ENCODE assay signal across 23 cellular contexts in the genomic region with DNA sequence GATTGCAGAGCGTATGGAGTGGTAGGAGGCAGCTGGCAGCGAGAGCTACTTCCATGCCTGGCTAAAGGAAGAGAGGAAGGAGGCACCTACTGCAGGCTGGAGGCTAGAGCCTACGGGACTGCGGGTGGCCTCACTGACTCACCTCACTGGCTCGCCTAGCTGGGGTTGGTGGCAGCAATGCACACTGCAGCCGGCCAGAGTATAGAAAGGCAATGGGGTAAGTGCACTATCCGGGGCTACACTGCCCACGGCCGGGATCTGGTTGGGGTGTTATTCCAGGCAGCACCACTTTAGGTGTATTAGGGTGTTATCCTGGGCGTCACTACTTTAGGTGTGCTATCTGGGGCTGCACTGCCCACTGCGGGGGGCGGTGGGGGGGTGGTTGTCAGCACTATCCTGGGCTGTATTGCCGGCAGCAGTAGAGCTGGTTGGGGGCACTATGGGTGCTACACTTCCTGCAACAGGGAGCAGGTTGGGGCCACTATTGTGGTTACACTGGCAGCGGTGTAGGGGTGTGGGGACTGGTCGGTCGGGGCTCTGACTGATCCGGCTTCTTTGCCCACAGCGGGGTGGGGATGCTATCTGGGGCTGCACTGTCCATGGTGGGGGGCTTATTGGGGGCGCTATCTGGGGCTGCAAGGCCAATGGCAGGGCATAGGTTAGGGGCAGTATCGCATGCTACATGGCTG. TPM values are rescaled to one million over a fixed set of nuclear protein-coding genes. Genes with fewer than 3 reads are reported as not detected.
A peak's percentile ranks its signal among the peaks of the same experiment; 100 is the strongest.
DNase-seq lines count a peak whose midpoint lies in the region; ATAC-seq and TF ChIP-seq lines count a peak whose summit lies in the region.
"Had no signal": no experiment of that assay in that cellular context is flagged by ENCODE, and none has a peak within 500 bp of the region (broad histone marks: within the 10 kb centered on the region; RNA-seq: fewer than 3 reads in every experiment).

No MANE protein-coding gene starts in this region.

- no peaks in the 10 kb centered on the region for H3K9me3 Mint-ChIP-seq in Calu3 (ENCODE audit: low read depth, unreplicated experiment)
- H3K9me3 Mint-ChIP-seq in memory B cell, result no peaks in the 10 kb centered on the region
- no peaks in the 10 kb centered on the region for H3K9me3 Mint-ChIP-seq in CD8-positive, alpha-beta T cell
- H3K9me3 Mint-ChIP-seq: T-helper 1 cell treated with Interleukin-12 subunit alpha and Interleukin-12 subunit beta and Interleukin-4 antibody, amounts not matched to agents 30 μg/mL and 1 μg/mL, for 36 hours had no signal

- H3K27me3 ChIP-seq in RWPE2 (ENCODE audit: insufficient read depth, poor library complexity, severe bottlenecking), result no peaks in the 10 kb centered on the region
- H3K27me3 ChIP-seq in spleen (replicated peaks in 1 of 7), result no peaks in the 10 kb centered on the region
- H3K27me3 ChIP-seq in effector memory CD4-positive, alpha-beta T cell (replicated peaks; ENCODE audit: control insufficient read depth, insufficient read depth, low read length, poor library complexity, severe bottlenecking), result no peaks in the 10 kb centered on the region
- no peaks in the 10 kb centered on the region for H3K27me3 ChIP-seq in CD8-positive, alpha-beta T cell (ENCODE audit: insufficient read depth, low read length)
- H3K27me3 ChIP-seq: BLaER1 treated with 17β-estradiol and CSF1 and Interleukin-3, amounts not matched to agents 10 nM and 100 nM; gastroesophageal sphincter had no signal

- TF ChIP-seq POLR2A in spleen (IDR thresholded peaks at IDR 0.05), result no peak

- no TSS peak for BruUV-seq in Calu3 (replicated peaks; lab: Mats Ljungman, UMichigan)

- CTCF ChIA-PET in Calu3 (lab: Charles Lee), result interaction anchor here (0.8 to 1.5 kb wide), 2 partner anchors 12 to 16 kb away, joined by 3 read pairs; no protein-coding TSS in a partner anchor
- CTCF ChIA-PET in CD8-positive, alpha-beta T cell (lab: Charles Lee), result interaction anchor here (0.9 kb wide), 1 partner anchor 19 kb away, joined by 3 read pairs; no protein-coding TSS in a partner anchor

- H3K4me3 Mint-ChIP-seq in Calu3 (ENCODE audit: low read depth, unreplicated experiment) (no peak overlapping the region), memory B cell (peak overlapping the region; percentile 45)
- no peak overlapping the region for H3K4me3 Mint-ChIP-seq in CD8-positive, alpha-beta T cell
- H3K4me3 Mint-ChIP-seq: T-helper 1 cell treated with Interleukin-12 subunit alpha and Interleukin-12 subunit beta and Interleukin-4 antibody, amounts not matched to agents 30 μg/mL and 1 μg/mL, for 36 hours had no signal

- intact Hi-C loops in Calu3 (cut with micrococcal nuclease; ENCODE audit: unreplicated experiment) (no loop called here), spleen (cut with DNase I; ENCODE audit: low total_unique reads) (no loop called here)
- intact Hi-C loops in CD8-positive, alpha-beta T cell (cut with DNase I, micrococcal nuclease), result loop anchor here in 1 of 2 experiments (10.0 kb wide), 1 partner anchor 1284 kb away; no protein-coding TSS in a partner anchor

- H3K27ac ChIP-seq in RWPE2 (ENCODE audit: poor library complexity, severe bottlenecking) (no peak overlapping the region), spleen (no peak overlapping the region)
- no peak overlapping the region for H3K27ac ChIP-seq in effector memory CD4-positive, alpha-beta T cell (ENCODE audit: insufficient read depth, low read length, poor library complexity, severe bottlenecking)
- H3K27ac ChIP-seq in CD8-positive, alpha-beta T cell (ENCODE audit: low read depth, low read length), result no peak overlapping the region
- H3K27ac ChIP-seq: BLaER1 treated with 17β-estradiol and CSF1 and Interleukin-3, amounts not matched to agents 10 nM and 100 nM; coronary artery; epithelial cell of prostate; gastroesophageal sphincter; thoracic aorta had no signal

- H3K4me1 Mint-ChIP-seq in Calu3 (ENCODE audit: low read depth, unreplicated experiment), result no peaks in the 10 kb centered on the region
- peaks cover 2% of the 10 kb centered on the region for H3K4me1 Mint-ChIP-seq in memory B cell
- H3K4me1 Mint-ChIP-seq in CD8-positive, alpha-beta T cell (ENCODE audit: low read depth), result no peaks in the 10 kb centered on the region

- no peak overlapping the region for H3K4me3 ChIP-seq in RWPE2 (ENCODE audit: severe bottlenecking)
- H3K4me3 ChIP-seq in spleen, result no peak overlapping the region
- H3K4me3 ChIP-seq in effector memory CD4-positive, alpha-beta T cell (ENCODE audit: insufficient read depth, low read depth, low read length, poor library complexity, severe bottlenecking), result no peak overlapping the region
- H3K4me3 ChIP-seq in CD8-positive, alpha-beta T cell (ENCODE audit: low read depth, low read length), result no peak overlapping the region
- H3K4me3 ChIP-seq: BLaER1 treated with 17β-estradiol and CSF1 and Interleukin-3, amounts not matched to agents 10 nM and 100 nM; coronary artery; gastroesophageal sphincter; thoracic aorta had no signal

- DNase-seq in Calu3 (peak; percentile 39), HPDE6-E6E7 (ENCODE audit: extremely low spot score) (peak; percentile 34), RWPE2 (ENCODE audit: low spot score) (no peak), memory B cell (ENCODE audit: low spot score in 2 of 2) (no peak), spleen (no peak)
- no peak for DNase-seq in effector memory CD4-positive, alpha-beta T cell
- DNase-seq in CD8-positive, alpha-beta T cell, result no peak
- DNase-seq: activated CD4-positive, CD25-positive, alpha-beta regulatory T cell treated with anti-CD3 and anti-CD28 coated beads, Interleukin-2, amount 50 U/mL, for 72 hours; activated CD8-positive, alpha-beta memory T cell treated with anti-CD3 and anti-CD28 coated beads, Interleukin-2, amount 50 U/mL, for 4 hours; activated naive CD4-positive, alpha-beta T cell; left ventricle myocardium superior; NCI-H1930; stimulated activated CD4-positive, alpha-beta T cell treated with anti-CD3 and anti-CD28 coated beads, Interleukin-2, amount 100 ng/mL, for 48 hours had no signal

- H3K4me1 ChIP-seq in RWPE2 (ENCODE audit: insufficient read depth, poor library complexity, severe bottlenecking) (no peaks in the 10 kb centered on the region), spleen (no peaks in the 10 kb centered on the region)
- no peaks in the 10 kb centered on the region for H3K4me1 ChIP-seq in effector memory CD4-positive, alpha-beta T cell (ENCODE audit: control insufficient read depth, insufficient read depth, low read length, poor library complexity, severe bottlenecking)
- H3K4me1 ChIP-seq in CD8-positive, alpha-beta T cell (ENCODE audit: insufficient read depth, low read length), result no peaks in the 10 kb centered on the region
- H3K4me1 ChIP-seq: gastroesophageal sphincter had no signal

- ATAC-seq in RWPE2 (ENCODE audit: low read depth) (peak; percentile 38; the same call in 2 of the 3 replicates), memory B cell (ENCODE audit: low read depth) (no peak), HG03571 (IDR thresholded peaks at IDR 0.05; ENCODE audit: unreplicated experiment) (no peak)
- ATAC-seq in CD8-positive, alpha-beta T cell, result no peak
- ATAC-seq: gastroesophageal sphincter, left ventricle myocardium superior had no signal

- POLR2A ChIA-PET in CD8-positive, alpha-beta T cell (lab: Charles Lee), result no interaction called here

- H3K9me3 ChIP-seq in RWPE2 (ENCODE audit: severe bottlenecking) (no peaks in the 10 kb centered on the region), spleen (no peaks in the 10 kb centered on the region)
- no peaks in the 10 kb centered on the region for H3K9me3 ChIP-seq in effector memory CD4-positive, alpha-beta T cell (ENCODE audit: control insufficient read depth, low read length)
- no peaks in the 10 kb centered on the region for H3K9me3 ChIP-seq in CD8-positive, alpha-beta T cell (ENCODE audit: low read length)
- H3K9me3 ChIP-seq: BLaER1 treated with 17β-estradiol and CSF1 and Interleukin-3, amounts not matched to agents 10 nM and 100 nM; gastroesophageal sphincter; thoracic aorta had no signal

- H3K36me3 ChIP-seq in RWPE2 (ENCODE audit: low read depth) (no peaks in the 10 kb centered on the region), spleen (no peaks in the 10 kb centered on the region)
- no peaks in the 10 kb centered on the region for H3K36me3 ChIP-seq in effector memory CD4-positive, alpha-beta T cell (ENCODE audit: control insufficient read depth, insufficient read depth, low read length)
- no peaks in the 10 kb centered on the region for H3K36me3 ChIP-seq in CD8-positive, alpha-beta T cell (ENCODE audit: insufficient read depth, low read length)
- H3K36me3 ChIP-seq: BLaER1 treated with 17β-estradiol and CSF1 and Interleukin-3, amounts not matched to agents 10 nM and 100 nM; gastroesophageal sphincter; thoracic aorta had no signal

- TF ChIP-seq CTCF in Calu3 (IDR thresholded peaks at IDR 0.05; ENCODE audit: unreplicated experiment) (no peak), RWPE2 (IDR thresholded peaks at IDR 0.05; ENCODE audit: poor library complexity, severe bottlenecking) (no peak), spleen (IDR thresholded peaks at IDR 0.05 in 8 of 11, conservative IDR thresholded peaks at IDR 0.05 in 3 of 11) (no peak)
- TF ChIP-seq CTCF in CD8-positive, alpha-beta T cell (IDR thresholded peaks at IDR 0.05), result no peak

- 76 to 95% (median 88%) methylated on average over 16 to 20 of the region's 20 CpGs for WGBS in spleen, 5 donors

- H3K36me3 Mint-ChIP-seq in Calu3 (ENCODE audit: insufficient read depth, unreplicated experiment) (no peaks in the 10 kb centered on the region), memory B cell (no peaks in the 10 kb centered on the region)
- H3K36me3 Mint-ChIP-seq in CD8-positive, alpha-beta T cell, result no peaks in the 10 kb centered on the region

- H3K27ac Mint-ChIP-seq in Calu3 (ENCODE audit: unreplicated experiment) (no peak overlapping the region), memory B cell (no peak overlapping the region)
- no peak overlapping the region for H3K27ac Mint-ChIP-seq in CD8-positive, alpha-beta T cell
- H3K27ac Mint-ChIP-seq: T-helper 1 cell treated with Interleukin-12 subunit alpha and Interleukin-12 subunit beta and Interleukin-4 antibody, amounts not matched to agents 30 μg/mL and 1 μg/mL, for 36 hours had no signal

- H3K27me3 Mint-ChIP-seq in Calu3 (ENCODE audit: unreplicated experiment), result peaks cover 20% of the 10 kb centered on the region
- no peaks in the 10 kb centered on the region for H3K27me3 Mint-ChIP-seq in memory B cell
- H3K27me3 Mint-ChIP-seq in CD8-positive, alpha-beta T cell (ENCODE audit: low read depth), result peaks cover 3% of the 10 kb centered on the region

RNA-seq across cellular contexts. Expression of a gene that starts 33.3 kb away (rescaled TPM):
- not detected in 2 replicates for total RNA-seq in Calu3 (2022)
- not detected for total RNA-seq in spleen
- polyA plus RNA-seq in spleen, result not detected
- not detected for total RNA-seq in CD8-positive, alpha-beta T cell
- total RNA-seq: astrocyte, gastroesophageal sphincter, left ventricle myocardium superior, NCI-H460, osteocyte, thoracic aorta had no signal

Comparison
In these comparisons a context has a peak if more than half of its experiments do, and no peak if none do; other contexts are left out.
1. DNase-seq: peak in Calu3 (single experiment) and HPDE6-E6E7 (single experiment); none in RWPE2 (single experiment), memory B cell (0 of 2), spleen (single experiment), effector memory CD4-positive, alpha-beta T cell (0 of 3) and CD8-positive, alpha-beta T cell (0 of 7).